ENCODE assay signal across 8 cellular contexts in genomic region chr20:37534401-37535157, GRCh38.
DNase-seq lines count a peak whose midpoint lies in the region; ATAC-seq lines count a peak whose summit lies in the region.

No MANE protein-coding gene starts in this region.

- no peaks in the 10 kb centered on the region for H3K36me3 Mint-ChIP-seq in stimulated activated effector memory CD8-positive, alpha-beta T cell treated with anti-CD3 and anti-CD28 coated beads, Interleukin-12 subunit alpha, Interleukin-12 subunit beta, amount 100 ng/mL, for 72 hours

- no peak overlapping the region for H3K4me3 Mint-ChIP-seq in stimulated activated effector memory CD8-positive, alpha-beta T cell treated with anti-CD3 and anti-CD28 coated beads, Interleukin-12 subunit alpha, Interleukin-12 subunit beta, amount 100 ng/mL, for 72 hours

- no peak overlapping the region for H3K27ac Mint-ChIP-seq in stimulated activated effector memory CD8-positive, alpha-beta T cell treated with anti-CD3 and anti-CD28 coated beads, Interleukin-12 subunit alpha, Interleukin-12 subunit beta, amount 100 ng/mL, for 72 hours

- H3K9me3 Mint-ChIP-seq in stimulated activated effector memory CD8-positive, alpha-beta T cell treated with anti-CD3 and anti-CD28 coated beads, Interleukin-12 subunit alpha, Interleukin-12 subunit beta, amount 100 ng/mL, for 72 hours, result no peaks in the 10 kb centered on the region

- ATAC-seq in GM18511 (IDR thresholded peaks at IDR 0.05; ENCODE audit: unreplicated experiment) (peak; percentile 94), HG03103 (IDR thresholded peaks at IDR 0.05; ENCODE audit: low read depth, unreplicated experiment) (peak; percentile 75)
- ATAC-seq in stimulated activated effector memory CD8-positive, alpha-beta T cell treated with anti-CD3 and anti-CD28 coated beads, Interleukin-12 subunit alpha, Interleukin-12 subunit beta, amount 100 ng/mL, for 72 hours, result peak; percentile 94

- peak; percentile 68 for DNase-seq in AG20443 (ENCODE audit: low spot score)
- DNase-seq in NCI-H2081 treated with DMSO at 0.1 percent for 48 hours (lab: John Stamatoyannopoulos, UW), result peak; percentile 25
- peak in 3 of 5 donors; percentile 29 to 57 (median 51) for DNase-seq in T-helper 1 cell
- peak; percentile 88 for DNase-seq in cerebellar cortex (ENCODE audit: low spot score)
- peak; percentile 79 for DNase-seq in kidney tubule cell (ENCODE audit: low spot score)
- DNase-seq in stimulated activated effector memory CD8-positive, alpha-beta T cell treated with anti-CD3 and anti-CD28 coated beads, Interleukin-12 subunit alpha, Interleukin-12 subunit beta, amount 100 ng/mL, for 72 hours (ENCODE audit: low spot score in 2 of 2), result peak; percentile 40 to 70

- H3K4me1 Mint-ChIP-seq in stimulated activated effector memory CD8-positive, alpha-beta T cell treated with anti-CD3 and anti-CD28 coated beads, Interleukin-12 subunit alpha, Interleukin-12 subunit beta, amount 100 ng/mL, for 72 hours, result peaks cover 8% of the 10 kb centered on the region

Comparison
In these comparisons a context has a peak if more than half of its experiments do, and no peak if none do; other contexts are left out.
1. Peak in every context shown above with its lines: DNase-seq and ATAC-seq.
2. DNase-seq: peak in every context shown above with its lines; median percentile 88 in cerebellar cortex; 79 in kidney tubule cell; 68 in AG20443; 55 in stimulated activated effector memory CD8-positive, alpha-beta T cell treated with anti-CD3 and anti-CD28 coated beads, Interleukin-12 subunit alpha, Interleukin-12 subunit beta, amount 100 ng/mL, for 72 hours; 51 in T-helper 1 cell; 25 in NCI-H2081 treated with DMSO at 0.1 percent for 48 hours.